Comparison of ENCODE assay signal across 1 cellular context in the genomic region with DNA sequence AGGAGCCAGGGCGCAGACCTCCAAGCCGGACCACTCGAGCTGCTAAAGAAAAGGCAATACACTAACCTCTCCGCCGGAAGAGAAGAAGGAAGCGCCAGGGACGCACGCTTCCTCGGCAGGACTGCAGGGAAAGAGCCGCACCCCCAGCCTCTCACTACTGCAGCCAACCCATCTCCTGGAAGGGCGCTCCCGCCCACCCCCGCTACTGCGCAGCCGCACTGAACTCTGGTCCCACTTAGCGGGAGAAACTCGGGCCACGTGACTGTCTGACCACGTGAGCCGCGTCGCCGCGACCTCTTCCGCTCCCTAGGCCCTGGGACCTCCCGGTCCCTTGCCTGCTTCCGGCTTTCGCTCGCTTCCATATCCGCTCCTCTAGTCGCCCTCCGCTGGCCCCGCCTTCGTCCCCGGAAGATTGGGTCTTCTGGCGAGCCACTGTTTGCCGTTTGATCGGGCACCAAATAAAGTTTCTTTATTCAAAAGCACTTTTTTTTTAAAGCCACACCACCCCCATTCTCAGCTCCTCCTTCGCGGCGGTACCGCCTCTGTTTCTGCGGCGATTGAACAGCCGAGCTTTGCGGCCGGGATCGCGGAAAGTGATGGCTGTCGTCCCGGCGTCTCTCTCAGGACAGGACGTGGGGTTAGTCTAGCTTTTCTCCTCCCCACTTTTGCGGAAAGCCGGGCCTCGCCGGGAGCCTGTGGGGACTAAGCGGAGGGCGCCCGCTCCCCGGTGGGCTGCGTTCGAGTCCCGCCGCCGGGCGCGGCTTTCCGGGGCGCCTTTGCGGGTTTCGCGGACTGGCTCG.
TF ChIP-seq lines count a peak whose summit lies in the region.

A gene with protein sequence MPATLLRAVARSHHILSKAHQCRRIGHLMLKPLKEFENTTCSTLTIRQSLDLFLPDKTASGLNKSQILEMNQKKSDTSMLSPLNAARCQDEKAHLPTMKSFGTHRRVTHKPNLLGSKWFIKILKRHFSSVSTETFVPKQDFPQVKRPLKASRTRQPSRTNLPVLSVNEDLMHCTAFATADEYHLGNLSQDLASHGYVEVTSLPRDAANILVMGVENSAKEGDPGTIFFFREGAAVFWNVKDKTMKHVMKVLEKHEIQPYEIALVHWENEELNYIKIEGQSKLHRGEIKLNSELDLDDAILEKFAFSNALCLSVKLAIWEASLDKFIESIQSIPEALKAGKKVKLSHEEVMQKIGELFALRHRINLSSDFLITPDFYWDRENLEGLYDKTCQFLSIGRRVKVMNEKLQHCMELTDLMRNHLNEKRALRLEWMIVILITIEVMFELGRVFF (minus strand): TSS at position 177 of the 800 bp plus-strand sequence. CDS start 6,315 bp downstream, outside the sequence.

TF ChIP-seq in H1, 55 proteins besides CTCF, POLR2A, EP300 and RAD21 (continued from another document):
- no peak for TF ChIP-seq BACH1 (IDR thresholded peaks at IDR 0.05; ENCODE audit: low read length)
- TF ChIP-seq TCF12 (IDR thresholded peaks at IDR 0.05; ENCODE audit: low read depth, low read length), result peak; percentile 40; the same call in 1 of the 2 replicates
